2 cellular contexts compared by ENCODE assay signal in the genomic region with DNA sequence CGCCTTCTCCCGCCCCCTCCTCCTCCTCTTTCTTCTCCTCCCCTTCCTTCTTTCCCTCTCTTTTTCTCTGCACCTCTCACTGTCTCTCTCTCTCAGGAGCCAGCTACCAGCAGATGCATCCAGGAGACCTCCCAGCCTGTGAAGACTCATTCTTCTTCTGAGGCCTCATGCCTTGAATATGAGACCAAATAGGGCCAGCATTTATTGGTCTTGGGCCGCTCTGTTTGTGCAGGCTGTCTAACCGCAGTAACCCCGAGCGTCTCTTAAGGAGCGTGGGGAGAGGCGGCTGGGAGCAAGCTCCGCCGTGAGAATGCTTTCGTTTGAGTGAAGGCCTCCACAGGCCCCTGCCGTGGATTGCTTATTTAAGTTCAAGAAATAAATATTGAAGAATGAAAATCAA.
TF ChIP-seq lines count a peak whose summit lies in the region.

No MANE protein-coding gene starts in this region.

TF ChIP-seq in IMR-90, 13 proteins besides CTCF, POLR2A, EP300 and RAD21:
- no peak for TF ChIP-seq RFX5 (IDR thresholded peaks at IDR 0.05; ENCODE audit: low read depth, low read length)
- no peak for TF ChIP-seq MAFK (IDR thresholded peaks at IDR 0.05; ENCODE audit: low read depth, low read length)
- no peak for TF ChIP-seq BHLHE40 (IDR thresholded peaks at IDR 0.05; ENCODE audit: low read depth, low read length)
- no peak for TF ChIP-seq CEBPB (IDR thresholded peaks at IDR 0.05; ENCODE audit: low read depth, low read length)
- no peak for TF ChIP-seq FOS (IDR thresholded peaks at IDR 0.05; ENCODE audit: low read depth, low read length)
- TF ChIP-seq, protein P1, sequence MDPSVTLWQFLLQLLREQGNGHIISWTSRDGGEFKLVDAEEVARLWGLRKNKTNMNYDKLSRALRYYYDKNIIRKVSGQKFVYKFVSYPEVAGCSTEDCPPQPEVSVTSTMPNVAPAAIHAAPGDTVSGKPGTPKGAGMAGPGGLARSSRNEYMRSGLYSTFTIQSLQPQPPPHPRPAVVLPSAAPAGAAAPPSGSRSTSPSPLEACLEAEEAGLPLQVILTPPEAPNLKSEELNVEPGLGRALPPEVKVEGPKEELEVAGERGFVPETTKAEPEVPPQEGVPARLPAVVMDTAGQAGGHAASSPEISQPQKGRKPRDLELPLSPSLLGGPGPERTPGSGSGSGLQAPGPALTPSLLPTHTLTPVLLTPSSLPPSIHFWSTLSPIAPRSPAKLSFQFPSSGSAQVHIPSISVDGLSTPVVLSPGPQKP (IDR thresholded peaks at IDR 0.05; ENCODE audit: borderline replicate concordance, low read depth, low read length): no peak
- TF ChIP-seq, protein P2, sequence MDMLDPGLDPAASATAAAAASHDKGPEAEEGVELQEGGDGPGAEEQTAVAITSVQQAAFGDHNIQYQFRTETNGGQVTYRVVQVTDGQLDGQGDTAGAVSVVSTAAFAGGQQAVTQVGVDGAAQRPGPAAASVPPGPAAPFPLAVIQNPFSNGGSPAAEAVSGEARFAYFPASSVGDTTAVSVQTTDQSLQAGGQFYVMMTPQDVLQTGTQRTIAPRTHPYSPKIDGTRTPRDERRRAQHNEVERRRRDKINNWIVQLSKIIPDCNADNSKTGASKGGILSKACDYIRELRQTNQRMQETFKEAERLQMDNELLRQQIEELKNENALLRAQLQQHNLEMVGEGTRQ (IDR thresholded peaks at IDR 0.05; ENCODE audit: low read depth, low read length): no peak
- TF ChIP-seq CHD1 (IDR thresholded peaks at IDR 0.05; ENCODE audit: low read depth, low read length): no peak
- no peak for TF ChIP-seq SMC3 (IDR thresholded peaks at IDR 0.05; ENCODE audit: low read depth, low read length)
- no peak for TF ChIP-seq NFE2L2 (IDR thresholded peaks at IDR 0.05; ENCODE audit: low read depth, low read length)
- TF ChIP-seq RCOR1 (IDR thresholded peaks at IDR 0.05; ENCODE audit: insufficient replicate concordance, low read length): no peak
- no peak for TF ChIP-seq MAZ (IDR thresholded peaks at IDR 0.05; ENCODE audit: borderline replicate concordance, low read depth, low read length)
- no peak for TF ChIP-seq MXI1 (IDR thresholded peaks at IDR 0.05; ENCODE audit: borderline replicate concordance, low read depth, low read length)

TF ChIP-seq in WTC11, 78 proteins besides CTCF, POLR2A, EP300 and RAD21:
- TF ChIP-seq CREM (CRISPR knock-in tag; IDR thresholded peaks at IDR 0.05) (no peak), MXD4 (CRISPR knock-in tag; IDR thresholded peaks at IDR 0.05; ENCODE audit: borderline replicate concordance) (no peak), FOXJ3 (CRISPR knock-in tag; IDR thresholded peaks at IDR 0.05; ENCODE audit: borderline replicate concordance) (no peak), ETV6 (CRISPR knock-in tag; IDR thresholded peaks at IDR 0.05) (no peak), ZNF423 (CRISPR knock-in tag; IDR thresholded peaks at IDR 0.05) (no peak), ZNF138 (CRISPR knock-in tag; conservative IDR thresholded peaks at IDR 0.05) (no peak), ELF4 (CRISPR knock-in tag; IDR thresholded peaks at IDR 0.05; ENCODE audit: low read depth) (no peak)
- TF ChIP-seq, protein P3, sequence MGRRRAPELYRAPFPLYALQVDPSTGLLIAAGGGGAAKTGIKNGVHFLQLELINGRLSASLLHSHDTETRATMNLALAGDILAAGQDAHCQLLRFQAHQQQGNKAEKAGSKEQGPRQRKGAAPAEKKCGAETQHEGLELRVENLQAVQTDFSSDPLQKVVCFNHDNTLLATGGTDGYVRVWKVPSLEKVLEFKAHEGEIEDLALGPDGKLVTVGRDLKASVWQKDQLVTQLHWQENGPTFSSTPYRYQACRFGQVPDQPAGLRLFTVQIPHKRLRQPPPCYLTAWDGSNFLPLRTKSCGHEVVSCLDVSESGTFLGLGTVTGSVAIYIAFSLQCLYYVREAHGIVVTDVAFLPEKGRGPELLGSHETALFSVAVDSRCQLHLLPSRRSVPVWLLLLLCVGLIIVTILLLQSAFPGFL (CRISPR knock-in tag; IDR thresholded peaks at IDR 0.05; ENCODE audit: borderline replicate concordance): no peak
- TF ChIP-seq, protein P4, sequence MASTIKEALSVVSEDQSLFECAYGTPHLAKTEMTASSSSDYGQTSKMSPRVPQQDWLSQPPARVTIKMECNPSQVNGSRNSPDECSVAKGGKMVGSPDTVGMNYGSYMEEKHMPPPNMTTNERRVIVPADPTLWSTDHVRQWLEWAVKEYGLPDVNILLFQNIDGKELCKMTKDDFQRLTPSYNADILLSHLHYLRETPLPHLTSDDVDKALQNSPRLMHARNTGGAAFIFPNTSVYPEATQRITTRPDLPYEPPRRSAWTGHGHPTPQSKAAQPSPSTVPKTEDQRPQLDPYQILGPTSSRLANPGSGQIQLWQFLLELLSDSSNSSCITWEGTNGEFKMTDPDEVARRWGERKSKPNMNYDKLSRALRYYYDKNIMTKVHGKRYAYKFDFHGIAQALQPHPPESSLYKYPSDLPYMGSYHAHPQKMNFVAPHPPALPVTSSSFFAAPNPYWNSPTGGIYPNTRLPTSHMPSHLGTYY (CRISPR knock-in tag; IDR thresholded peaks at IDR 0.05): no peak
